In genomic region chr14:51239813-51240803, GRCh38 we compare ENCODE assay signal across 9 cellular contexts. TPM values are rescaled to one million over a fixed set of nuclear protein-coding genes. Genes with fewer than 3 reads are reported as not detected.
DNase-seq lines count a peak whose midpoint lies in the region; ATAC-seq and TF ChIP-seq lines count a peak whose summit lies in the region.
"Had no signal": no experiment of that assay in that cellular context is flagged by ENCODE, and none has a peak within 500 bp of the region (broad histone marks: within the 10 kb centered on the region; RNA-seq: fewer than 3 reads in every experiment).

TMX1 (plus strand) TSS chr14:51240247; CDS start chr14:51240293, 46 bp downstream.

- H3K27ac Mint-ChIP-seq in WTC11 (no peak within 1 kb of the TSS), immature natural killer cell (no peak within 1 kb of the TSS)
- H3K27ac Mint-ChIP-seq: activated naive CD8-positive, alpha-beta T cell had no signal

- DNase-seq in AG09319 (ENCODE audit: extremely low read depth, low read depth) (peak; percentile 96), NCI-H226 (peak; percentile 98), WTC11 (ENCODE audit: low spot score) (peak; percentile 96), immature natural killer cell (peak; percentile 84 to 87 (median 86)), smooth muscle cell of the brain vasculature (ENCODE audit: low read depth, low spot score) (peak; percentile 97)
- DNase-seq in central memory CD4-positive, alpha-beta T cell: peak; percentile 80

- TF ChIP-seq CTCF in AG09319 (IDR thresholded peaks at IDR 0.05; ENCODE audit: low read depth, low read length) (peak; percentile 12), WTC11 (IDR thresholded peaks at IDR 0.05) (no peak)

- POLR2A ChIA-PET in WTC11 (lab: Charles Lee): no interaction called here

- CTCF ChIA-PET in WTC11 (lab: Charles Lee): interaction anchor here (0.5 to 1.3 kb wide), 2 partner anchors 57 to 145 kb away, joined by 3 to 6 read pairs; partner anchors contain the start of gene TRIM9

- H3K9me3 Mint-ChIP-seq in WTC11 (no peaks in the 10 kb centered on the region), immature natural killer cell (no peaks in the 10 kb centered on the region)

- H3K4me3 Mint-ChIP-seq in WTC11: no peak within 1 kb of the TSS
- peak within 1 kb of the TSS in 1 of 5 donors; percentile 59 for H3K4me3 Mint-ChIP-seq in immature natural killer cell
- H3K4me3 Mint-ChIP-seq: activated naive CD8-positive, alpha-beta T cell had no signal

- H3K36me3 Mint-ChIP-seq in WTC11 (peaks cover 10% of the 10 kb centered on the region), immature natural killer cell (no peaks in the 10 kb centered on the region)

- ATAC-seq in GM19023 (IDR thresholded peaks at IDR 0.05; ENCODE audit: unreplicated experiment) (peak; percentile 84), HG03196 (IDR thresholded peaks at IDR 0.05; ENCODE audit: unreplicated experiment) (peak; percentile 87), WTC11 (peak; percentile 96)

- no peaks in the 10 kb centered on the region for H3K27me3 Mint-ChIP-seq in WTC11 (ENCODE audit: low read depth)
- H3K27me3 Mint-ChIP-seq in immature natural killer cell (ENCODE audit: low read depth in 3 of 3): peaks cover 0 to 2% (median 0%) of the 10 kb centered on the region in 3 donors
- H3K27me3 Mint-ChIP-seq: activated naive CD8-positive, alpha-beta T cell had no signal

- H3K4me1 Mint-ChIP-seq in WTC11 (peaks cover 37% of the 10 kb centered on the region), immature natural killer cell (peaks cover 7 to 8% of the 10 kb centered on the region in 2 donors)

TF ChIP-seq in WTC11, 78 proteins besides CTCF, POLR2A, EP300 and RAD21 (continues in another document):
- TF ChIP-seq NR1H2 (CRISPR knock-in tag; IDR thresholded peaks at IDR 0.05) (no peak), ZNF232 (CRISPR knock-in tag; IDR thresholded peaks at IDR 0.05) (no peak; the same call in 1 of the 2 replicates), SMAD3 (CRISPR knock-in tag; IDR thresholded peaks at IDR 0.05; ENCODE audit: borderline replicate concordance) (no peak; the same call in 1 of the 2 replicates), ZNF219 (CRISPR knock-in tag; IDR thresholded peaks at IDR 0.05; ENCODE audit: borderline replicate concordance) (no peak), AFF4 (CRISPR knock-in tag; IDR thresholded peaks at IDR 0.05; ENCODE audit: borderline replicate concordance) (no peak; the same call in 1 of the 2 replicates), ZNF425 (CRISPR knock-in tag; conservative IDR thresholded peaks at IDR 0.05) (no peak), ZNF532 (CRISPR knock-in tag; IDR thresholded peaks at IDR 0.05; ENCODE audit: borderline replicate concordance) (no peak), HMGA2 (CRISPR knock-in tag; IDR thresholded peaks at IDR 0.05) (no peak), ZBTB43 (CRISPR knock-in tag; IDR thresholded peaks at IDR 0.05) (no peak), ZNF317 (CRISPR knock-in tag; IDR thresholded peaks at IDR 0.05; ENCODE audit: borderline replicate concordance, low read depth) (no peak)

RNA-seq across cellular contexts. Expression of gene TMX1, which starts in this region (rescaled TPM):
- total RNA-seq in WTC11 (2021): 40.9 to 43.2 TPM (median 42.6 TPM) in 3 replicates
- 10 to 100 TPM; 48.8 to 65.0 (median 56.9) TPM for polyA plus RNA-seq in immature natural killer cell

Comparison
In these comparisons a context has a peak if more than half of its experiments do, and no peak if none do; other contexts are left out.
1. Peak in every context shown above with its lines: DNase-seq and ATAC-seq.